ENCODE assay signal across 8 cellular contexts in genomic region chr14:90005441-90005840, GRCh38. TPM values are rescaled to one million over a fixed set of nuclear protein-coding genes. Genes with fewer than 3 reads are reported as not detected.
"Had no signal": no experiment of that assay in that cellular context is flagged by ENCODE, and none has a peak within 500 bp of the region (broad histone marks: within the 10 kb centered on the region; RNA-seq: fewer than 3 reads in every experiment).

No MANE protein-coding gene starts in this region.

- H3K27ac Mint-ChIP-seq: GM23338, H9, HFFc6 had no signal

- H3K9me3 Mint-ChIP-seq: GM23338, HFFc6 had no signal

- H3K4me1 Mint-ChIP-seq: GM23338 had no signal

- ATAC-seq: GM23338, HCT116 had no signal

- DNase-seq: GM23248, GOT3, H7, H9, HCEC 1CT, HFFc6 had no signal

- H3K4me3 Mint-ChIP-seq: GM23338, H9, HFFc6 had no signal

RNA-seq across cellular contexts. Expression of gene KCNK13, which starts 56.4 kb away (rescaled TPM):
- total RNA-seq: GM23248, HFFc6 had no signal
- polyA plus RNA-seq: GM23248 had no signal
